In genomic region chr20:32957451-32957850, GRCh38 we compare ENCODE assay signal across 29 cellular contexts. TPM values are rescaled to one million over a fixed set of nuclear protein-coding genes. Genes with fewer than 3 reads are reported as not detected.
"Had no signal": no experiment of that assay in that cellular context is flagged by ENCODE, and none has a peak within 500 bp of the region (broad histone marks: within the 10 kb centered on the region; RNA-seq: fewer than 3 reads in every experiment).

No MANE protein-coding gene starts in this region.

- H3K4me3 Mint-ChIP-seq: activated B cell treated with CpG ODN at 0.5 μM for 24 hours; activated CD4-positive, alpha-beta T cell treated with anti-CD3 and anti-CD28 coated beads, Interleukin-2, amount 10 ng/mL, durations not matched to agents 24 days and 14 days; activated CD8-positive, alpha-beta memory T cell treated with anti-CD3 and anti-CD28 coated beads, Interleukin-2, amount 10 ng/mL, durations not matched to agents 7 days and 5 days; activated T-cell treated with anti-CD3 and anti-CD28 coated beads, Interleukin-2, amount 50 U/mL, for 24 hours; activated T-helper 1 cell treated with anti-CD3 and anti-CD28 coated beads, Interleukin-12 subunit alpha, Interleukin-12 subunit beta, Interleukin-2, Interleukin-4 antibody, amounts not matched to agents 30 ng/mL and 10 ng/mL and 1 ng/mL, durations not matched to agents 14 hours and 24 hours and 36 hours; T-helper 17 cell had no signal

- H3K27ac Mint-ChIP-seq: activated B cell treated with CpG ODN at 0.5 μM for 24 hours; activated CD4-positive, alpha-beta T cell treated with anti-CD3 and anti-CD28 coated beads, Interleukin-2, amount 10 ng/mL, durations not matched to agents 24 days and 14 days; activated CD8-positive, alpha-beta memory T cell treated with anti-CD3 and anti-CD28 coated beads, Interleukin-2, amount 10 ng/mL, durations not matched to agents 7 days and 5 days; activated naive CD4-positive, alpha-beta T cell treated with anti-CD3 and anti-CD28 coated beads, Interleukin-2, amount 50 U/mL, for 72 hours; activated T-cell treated with anti-CD3 and anti-CD28 coated beads, Interleukin-2, amount 50 U/mL, for 24 hours; activated T-helper 1 cell treated with anti-CD3 and anti-CD28 coated beads, Interleukin-12 subunit alpha, Interleukin-12 subunit beta, Interleukin-2, Interleukin-4 antibody, amounts not matched to agents 30 ng/mL and 10 ng/mL and 1 ng/mL, durations not matched to agents 14 hours and 24 hours and 36 hours; T-helper 17 cell had no signal

- H3K4me3 ChIP-seq: cardiac muscle cell had no signal

- H3K4me1 Mint-ChIP-seq: activated B cell treated with CpG ODN at 0.5 μM for 24 hours had no signal

- H3K27me3 Mint-ChIP-seq: activated CD4-positive, alpha-beta T cell treated with anti-CD3 and anti-CD28 coated beads, Interleukin-2, amount 10 ng/mL, durations not matched to agents 24 days and 14 days; activated CD8-positive, alpha-beta memory T cell treated with anti-CD3 and anti-CD28 coated beads, Interleukin-2, amount 10 ng/mL, durations not matched to agents 7 days and 5 days; activated T-cell treated with anti-CD3 and anti-CD28 coated beads, Interleukin-2, amount 50 U/mL, for 24 hours; T-helper 17 cell had no signal

- ATAC-seq: activated CD8-positive, alpha-beta memory T cell treated with anti-CD3 and anti-CD28 coated beads, Interleukin-2, amount 10 ng/mL, durations not matched to agents 7 days and 5 days; activated naive CD4-positive, alpha-beta T cell treated with anti-CD3 and anti-CD28 coated beads, Interleukin-2, amount 50 U/mL, for 72 hours; Panc1; T-helper 17 cell had no signal

- H3K27me3 ChIP-seq: brain microvascular endothelial cell, cardiac muscle cell had no signal

- H3K27ac ChIP-seq: brain microvascular endothelial cell, cardiac muscle cell, RWPE1 had no signal

- DNase-seq: activated B cell treated with CpG ODN at 0.5 μM for 24 hours; activated CD4-positive, alpha-beta T cell treated with anti-CD3 and anti-CD28 coated beads for 1 hour; activated CD4-positive, alpha-beta T cell treated with anti-CD3 and anti-CD28 coated beads, Interleukin-2, amount 10 ng/mL, durations not matched to agents 24 days and 14 days; activated CD4-positive, alpha-beta T cell treated with anti-CD3 and anti-CD28 coated beads, Interleukin-2, amount 50 U/mL, for 48 hours; activated CD8-positive, alpha-beta memory T cell treated with anti-CD3 and anti-CD28 coated beads, Interleukin-2, amount 10 ng/mL, durations not matched to agents 7 days and 5 days; activated effector memory CD4-positive, alpha-beta T cell treated with Interleukin-2 at 50 U/mL for 16 hours; activated naive CD4-positive, alpha-beta T cell treated with Interleukin-2 at 50 U/mL for 16 hours; activated T-cell treated with anti-CD3 and anti-CD28 coated beads, Interleukin-2, amount 50 U/mL, for 24 hours; brain microvascular endothelial cell; KBM-7; NCI-H1092; NCI-H1417; NCI-H1930; NCI-H2171; NCI-H2227 treated with DMSO at 0.1 percent for 48 hours; NCI-H446 treated with DMSO at 0.1 percent for 48 hours; NCI-H82; OCI-M1; SHP77; T-helper 17 cell; T1000 had no signal

- H3K36me3 ChIP-seq: brain microvascular endothelial cell, cardiac muscle cell had no signal

RNA-seq across cellular contexts. Expression of gene SUN5, which starts 46.8 kb away (rescaled TPM):
- total RNA-seq: activated B cell treated with CpG ODN at 0.5 μM for 24 hours; activated CD4-positive, alpha-beta T cell treated with anti-CD3 and anti-CD28 coated beads, Interleukin-2, amount 10 ng/mL, durations not matched to agents 24 days and 14 days; activated CD8-positive, alpha-beta memory T cell treated with anti-CD3 and anti-CD28 coated beads, Interleukin-2, amount 10 ng/mL, durations not matched to agents 7 days and 5 days; activated naive CD4-positive, alpha-beta T cell treated with anti-CD3 and anti-CD28 coated beads, Interleukin-2, amount 50 U/mL, for 72 hours; activated T-helper 1 cell treated with anti-CD3 and anti-CD28 coated beads, Interleukin-12 subunit alpha, Interleukin-12 subunit beta, Interleukin-2, Interleukin-4 antibody, amounts not matched to agents 30 ng/mL and 10 ng/mL and 1 ng/mL, durations not matched to agents 14 hours and 24 hours and 36 hours; cardiac muscle cell; MCF 10A; SK-MEL-5; T-helper 17 cell had no signal
- polyA plus RNA-seq: adipose tissue, cardiac muscle cell had no signal

RNA-seq across cellular contexts. Expression of gene BPIFB2, which starts 50.1 kb away (rescaled TPM):
- total RNA-seq: activated B cell treated with CpG ODN at 0.5 μM for 24 hours; activated CD4-positive, alpha-beta T cell treated with anti-CD3 and anti-CD28 coated beads, Interleukin-2, amount 10 ng/mL, durations not matched to agents 24 days and 14 days; activated CD8-positive, alpha-beta memory T cell treated with anti-CD3 and anti-CD28 coated beads, Interleukin-2, amount 10 ng/mL, durations not matched to agents 7 days and 5 days; activated naive CD4-positive, alpha-beta T cell treated with anti-CD3 and anti-CD28 coated beads, Interleukin-2, amount 50 U/mL, for 72 hours; activated T-helper 1 cell treated with anti-CD3 and anti-CD28 coated beads, Interleukin-12 subunit alpha, Interleukin-12 subunit beta, Interleukin-2, Interleukin-4 antibody, amounts not matched to agents 30 ng/mL and 10 ng/mL and 1 ng/mL, durations not matched to agents 14 hours and 24 hours and 36 hours; cardiac muscle cell; MCF 10A; SK-MEL-5; T-helper 17 cell had no signal
- polyA plus RNA-seq: adipose tissue, cardiac muscle cell had no signal
